ENCODE assay signal across 8 cellular contexts in the genomic region with DNA sequence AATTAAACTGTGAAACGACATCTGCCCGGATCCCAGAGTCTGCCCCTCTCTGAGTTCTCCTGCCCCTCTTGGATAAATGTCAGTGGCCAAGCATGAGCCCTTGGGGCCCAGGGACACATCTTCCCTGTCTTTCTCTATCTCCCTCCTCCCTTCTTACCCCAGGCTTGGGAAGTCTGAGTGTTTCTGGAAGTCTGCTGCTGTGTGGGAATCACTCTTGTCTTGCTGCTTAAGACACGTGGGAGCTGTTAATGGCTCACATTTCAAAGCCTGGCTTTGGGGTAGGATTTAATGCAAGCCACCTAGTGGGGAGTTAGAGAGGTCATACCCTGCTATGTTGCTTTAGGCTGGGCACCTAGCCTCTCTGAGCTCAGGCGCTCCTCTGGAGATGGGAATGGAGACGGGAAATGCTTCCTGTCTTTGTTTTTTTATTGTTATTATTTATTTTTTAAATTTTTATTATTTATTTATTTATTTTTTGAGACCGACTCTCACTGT.
DNase-seq lines count a peak whose midpoint lies in the region; ATAC-seq, FAIRE-seq and TF ChIP-seq lines count a peak whose summit lies in the region.

No MANE protein-coding gene starts in this region.

- DNase-seq in activated CD4-positive, alpha-beta T cell treated with anti-CD3 and anti-CD28 coated beads for 48 hours, result peak; percentile 26
- DNase-seq in activated CD4-positive, alpha-beta T cell treated with anti-CD3 and anti-CD28 coated beads, Interleukin-2, amount 50 U/mL, for 4 hours, result no peak
- DNase-seq in IMR-90 (peak; percentile 86), SK-N-DZ (ENCODE audit: low spot score) (peak; percentile 88), fibroblast of lung (ENCODE audit: low read depth in 2 of 2) (peak; percentile 85 to 88), pancreas (peak in 1 of 6 donors; percentile 59), posterior vena cava (ENCODE audit: low spot score) (no peak)

- H3K27me3 ChIP-seq in IMR-90 (ENCODE audit: control insufficient read depth, insufficient read depth, low read length), result no peaks in the 10 kb centered on the region
- no peaks in the 10 kb centered on the region for H3K27me3 ChIP-seq in fibroblast of lung (ENCODE audit: control insufficient read depth, insufficient read depth, low read length)
- H3K27me3 ChIP-seq in pancreas, result no peaks in the 10 kb centered on the region

- peaks cover 18 to 53% of the 10 kb centered on the region in 2 experiments for H3K79me1 ChIP-seq in IMR-90 (ENCODE audit: low read depth in 1 of 2, low read length in 2 of 2)

- ATAC-seq in IMR-90 (ENCODE audit: low read depth), result peak; percentile 83
- peak; percentile 26 to 63 (median 58) for ATAC-seq in pancreas
- no peak for ATAC-seq in HG03571 (IDR thresholded peaks at IDR 0.05; ENCODE audit: unreplicated experiment)

- dilution Hi-C loops in IMR-90 (cut with HindIII; ENCODE audit: low sequenced_read_pairs, unreplicated experiment), result no loop called here

- H3K4ac ChIP-seq in IMR-90 (ENCODE audit: low read depth, low read length), result no peak overlapping the region

- no peak overlapping the region for H3K23ac ChIP-seq in IMR-90 (ENCODE audit: low read depth, low read length)

- H4K20me1 ChIP-seq in IMR-90 (ENCODE audit: insufficient read depth, low read length), result peaks cover 84% of the 10 kb centered on the region
- H4K20me1 ChIP-seq in fibroblast of lung (ENCODE audit: control insufficient read depth, extremely low read depth, insufficient read depth, low read length), result no peaks in the 10 kb centered on the region

- no peak overlapping the region for H3K4me2 ChIP-seq in IMR-90 (ENCODE audit: low read depth, low read length)
- no peak overlapping the region for H3K4me2 ChIP-seq in fibroblast of lung (ENCODE audit: extremely low read depth, insufficient read depth, low read length)

- no peaks in the 10 kb centered on the region for H3K36me3 ChIP-seq in IMR-90 (ENCODE audit: control insufficient read depth, insufficient read depth, low read length)
- H3K36me3 ChIP-seq in fibroblast of lung (ENCODE audit: control insufficient read depth, insufficient read depth, low read length), result no peaks in the 10 kb centered on the region
- no peaks in the 10 kb centered on the region for H3K36me3 ChIP-seq in pancreas

- H3K9me3 ChIP-seq in IMR-90 (ENCODE audit: control insufficient read depth, insufficient read depth, low read length) (no peaks in the 10 kb centered on the region), fibroblast of lung (ENCODE audit: control insufficient read depth, insufficient read depth, low read depth, low read length) (no peaks in the 10 kb centered on the region), pancreas (no peaks in the 10 kb centered on the region)

- no peaks in the 10 kb centered on the region for H3K79me2 ChIP-seq in fibroblast of lung (ENCODE audit: control insufficient read depth, insufficient read depth, low read length)

- intact Hi-C loops in IMR-90 (cut with micrococcal nuclease) (loop anchor here (1.0 kb wide), 1 partner anchor 55 kb away; no protein-coding TSS in a partner anchor), pancreas (cut with DNase I) (no loop called here), posterior vena cava (cut with DNase I) (no loop called here)

- H4K91ac ChIP-seq in IMR-90 (ENCODE audit: insufficient read depth, low read depth, low read length), result no peak overlapping the region

- no peak overlapping the region for H3K56ac ChIP-seq in IMR-90 (ENCODE audit: extremely low read depth, insufficient read depth, low read length)

- H3K4me3 ChIP-seq in IMR-90 (ENCODE audit: insufficient read depth, low read depth, low read length) (no peak overlapping the region), fibroblast of lung (replicated peaks in 1 of 4; ENCODE audit: control extremely low read depth in 1 of 4, insufficient read depth in 1 of 4, low read depth in 3 of 4, low read length in 4 of 4) (no peak overlapping the region), pancreas (no peak overlapping the region)

- in situ Hi-C loops in IMR-90 (cut with MboI; ENCODE audit: low sequenced_read_pairs), result no loop called here

- no peak overlapping the region for H2AK5ac ChIP-seq in IMR-90 (ENCODE audit: low read depth, low read length)

- TF ChIP-seq CTCF in IMR-90 (conservative IDR thresholded peaks at IDR 0.05; ENCODE audit: low read depth, low read length) (peak; percentile 55), fibroblast of lung (conservative IDR thresholded peaks at IDR 0.05 in 1 of 2, IDR thresholded peaks at IDR 0.05 in 1 of 2; ENCODE audit: low read depth in 1 of 2, low read length in 2 of 2) (peak; percentile 47 to 59), pancreas (IDR thresholded peaks at IDR 0.05) (peak in 2 of 4 donors; percentile 33)

- CTCF ChIA-PET in IMR-90 (lab: Yijun Ruan, JAX), result interaction anchor here (0.6 to 1.6 kb wide), 5 partner anchors 17 to 253 kb away, joined by 3 to 7 read pairs (median 3); no protein-coding TSS in a partner anchor

- H2AFZ ChIP-seq in IMR-90 (replicated peaks; ENCODE audit: low read length, poor library complexity), result no peak overlapping the region
- no peak overlapping the region for H2AFZ ChIP-seq in fibroblast of lung (ENCODE audit: low read length)

- H2BK120ac ChIP-seq in IMR-90 (ENCODE audit: low read depth, low read length), result no peak overlapping the region

- no peak overlapping the region for H2BK15ac ChIP-seq in IMR-90 (ENCODE audit: low read depth, low read length)

- no peak overlapping the region for H3K14ac ChIP-seq in IMR-90 (replicated peaks; ENCODE audit: low read depth, low read length)

- no peak overlapping the region for H3K18ac ChIP-seq in IMR-90 (ENCODE audit: low read depth, low read length)

- no peak for TF ChIP-seq POLR2A in IMR-90 (IDR thresholded peaks at IDR 0.05; ENCODE audit: low read depth, low read length)

- H3K4me1 ChIP-seq in IMR-90 (ENCODE audit: control insufficient read depth, insufficient read depth, low read length) (peaks cover 14% of the 10 kb centered on the region; the same call in 1 of the 2 replicates), fibroblast of lung (ENCODE audit: control insufficient read depth, extremely low read depth, insufficient read depth, low read length) (no peaks in the 10 kb centered on the region), pancreas (peaks cover 4 to 21% (median 10%) of the 10 kb centered on the region in 3 donors)

- H3K9me1 ChIP-seq in IMR-90 (ENCODE audit: insufficient read depth, low read length), result peaks cover 4% of the 10 kb centered on the region; the same call in 1 of the 2 replicates

- no peak overlapping the region for H4K5ac ChIP-seq in IMR-90 (ENCODE audit: low read depth, low read length)

- no peak overlapping the region for H3K9ac ChIP-seq in IMR-90 (ENCODE audit: low read depth, low read length)
- no peak overlapping the region for H3K9ac ChIP-seq in fibroblast of lung (ENCODE audit: insufficient read depth, low read length)

- WGBS in IMR-90 (ENCODE audit: extremely low coverage in 2 of 2, insufficient read length in 1 of 2), 2 experiments, result no CpG with 5 or more reads among the region's 6 CpGs
- 33 to 52% methylated on average over 6 of the region's 6 CpGs for WGBS in pancreas, 2 donors

- no TSS peak for BruUV-seq in IMR-90 (replicated peaks; lab: Mats Ljungman, UMichigan)

- H2BK5ac ChIP-seq in IMR-90 (ENCODE audit: low read depth, low read length, poor library complexity, severe bottlenecking), result no peak overlapping the region

- H4K8ac ChIP-seq in IMR-90 (ENCODE audit: low read depth in 2 of 2, low read length in 2 of 2), result no peak overlapping the region

- peak; percentile 50 for TF ChIP-seq RAD21 in IMR-90 (IDR thresholded peaks at IDR 0.05; ENCODE audit: low read length)

- no peak overlapping the region for H2BK20ac ChIP-seq in IMR-90 (ENCODE audit: low read depth, low read length)

- H3K27ac ChIP-seq in IMR-90 (ENCODE audit: insufficient read depth, low read length), result no peak overlapping the region
- no peak overlapping the region for H3K27ac ChIP-seq in fibroblast of lung (ENCODE audit: insufficient read depth, low read length)
- H3K27ac ChIP-seq in pancreas, result peak overlapping the region in 1 of 4 donors; percentile 22

- no peak for FAIRE-seq in pancreas (lab: Jason Lieb, UNC)

- no peak overlapping the region for H2AK9ac ChIP-seq in IMR-90 (replicated peaks; ENCODE audit: low read depth, low read length, poor library complexity)

- POLR2A ChIA-PET in IMR-90 (lab: Charles Lee; ENCODE audit: unreplicated experiment), result no interaction called here

TF ChIP-seq in IMR-90, 13 proteins besides CTCF, POLR2A, EP300 and RAD21:
- TF ChIP-seq NFE2L2 (IDR thresholded peaks at IDR 0.05; ENCODE audit: low read depth, low read length), result no peak
- TF ChIP-seq, protein P1, sequence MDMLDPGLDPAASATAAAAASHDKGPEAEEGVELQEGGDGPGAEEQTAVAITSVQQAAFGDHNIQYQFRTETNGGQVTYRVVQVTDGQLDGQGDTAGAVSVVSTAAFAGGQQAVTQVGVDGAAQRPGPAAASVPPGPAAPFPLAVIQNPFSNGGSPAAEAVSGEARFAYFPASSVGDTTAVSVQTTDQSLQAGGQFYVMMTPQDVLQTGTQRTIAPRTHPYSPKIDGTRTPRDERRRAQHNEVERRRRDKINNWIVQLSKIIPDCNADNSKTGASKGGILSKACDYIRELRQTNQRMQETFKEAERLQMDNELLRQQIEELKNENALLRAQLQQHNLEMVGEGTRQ (IDR thresholded peaks at IDR 0.05; ENCODE audit: low read depth, low read length), result peak; percentile 70
- peak; percentile 89 for TF ChIP-seq MXI1 (IDR thresholded peaks at IDR 0.05; ENCODE audit: borderline replicate concordance, low read depth, low read length)
- peak; percentile 53; the same call in 1 of the 2 replicates for TF ChIP-seq BHLHE40 (IDR thresholded peaks at IDR 0.05; ENCODE audit: low read depth, low read length)
- peak; percentile 58 for TF ChIP-seq SMC3 (IDR thresholded peaks at IDR 0.05; ENCODE audit: low read depth, low read length)

Comparison
In these comparisons a context has a peak if more than half of its experiments do, and no peak if none do; other contexts are left out.
1. DNase-seq: peak in activated CD4-positive, alpha-beta T cell treated with anti-CD3 and anti-CD28 coated beads for 48 hours (single experiment), IMR-90 (single experiment), SK-N-DZ (single experiment) and fibroblast of lung (2 of 2); none in activated CD4-positive, alpha-beta T cell treated with anti-CD3 and anti-CD28 coated beads, Interleukin-2, amount 50 U/mL, for 4 hours (0 of 2) and posterior vena cava (single experiment).